In genomic region chr7:6691609-6692106, GRCh38 we compare ENCODE assay signal across 1 cellular context.
TF ChIP-seq lines count a peak whose summit lies in the region.

No MANE protein-coding gene starts in this region.

TF ChIP-seq in A549, 52 proteins besides CTCF, POLR2A, EP300 and RAD21 (continued from another document):
- TF ChIP-seq ATOH8 (CRISPR knock-in tag; IDR thresholded peaks at IDR 0.05; ENCODE audit: low read depth) (no peak; the same call in 1 of the 2 replicates), JUN (IDR thresholded peaks at IDR 0.05) (0 out of 5 replicates have a peak, but pooled peaks of 1 of the 2 experiments have one; percentile 23)
TF ChIP-seq in A549: peak in this region for 7.
